ENCODE assay signal across 16 cellular contexts in genomic region chr2:222255090-222255489, GRCh38. TPM values are rescaled to one million over a fixed set of nuclear protein-coding genes. Genes with fewer than 3 reads are reported as not detected.
DNase-seq lines count a peak whose midpoint lies in the region.
"Had no signal": no experiment of that assay in that cellular context is flagged by ENCODE, and none has a peak within 500 bp of the region (broad histone marks: within the 10 kb centered on the region; RNA-seq: fewer than 3 reads in every experiment).

No MANE protein-coding gene starts in this region.

- peak; percentile 42 for DNase-seq in EL
- DNase-seq in NCI-H226: peak; percentile 4
- peak; percentile 76 for DNase-seq in foreskin melanocyte
- no peak for DNase-seq in ureter (ENCODE audit: low spot score)
- DNase-seq in stimulated activated CD4-positive, alpha-beta T cell treated with anti-CD3 and anti-CD28 coated beads, Interleukin-15, amount 100 ng/mL, for 24 hours: no peak
- no peak for DNase-seq in hypothalamus (lab: John Stamatoyannopoulos, UW)
- DNase-seq: CD8-positive, alpha-beta memory T cell; COR-L47; DMS 273 treated with DMSO at 0.1 percent for 48 hours; DMS53; DND-41; GF-D8; HCEC 1CT had no signal

RNA-seq across cellular contexts. Expression of gene PAX3, which starts 43.7 kb away (rescaled TPM):
- not detected for total RNA-seq in ureter
- total RNA-seq: A172; B cell; CD8-positive, alpha-beta memory T cell; HT-29 had no signal

Comparison
In these comparisons a context has a peak if more than half of its experiments do, and no peak if none do; other contexts are left out.
1. DNase-seq: peak in EL (single experiment), NCI-H226 (single experiment) and foreskin melanocyte (single experiment); none in ureter (single experiment), stimulated activated CD4-positive, alpha-beta T cell treated with anti-CD3 and anti-CD28 coated beads, Interleukin-15, amount 100 ng/mL, for 24 hours (single experiment) and hypothalamus (0 of 51).